22 cellular contexts compared by ENCODE assay signal in the genomic region with DNA sequence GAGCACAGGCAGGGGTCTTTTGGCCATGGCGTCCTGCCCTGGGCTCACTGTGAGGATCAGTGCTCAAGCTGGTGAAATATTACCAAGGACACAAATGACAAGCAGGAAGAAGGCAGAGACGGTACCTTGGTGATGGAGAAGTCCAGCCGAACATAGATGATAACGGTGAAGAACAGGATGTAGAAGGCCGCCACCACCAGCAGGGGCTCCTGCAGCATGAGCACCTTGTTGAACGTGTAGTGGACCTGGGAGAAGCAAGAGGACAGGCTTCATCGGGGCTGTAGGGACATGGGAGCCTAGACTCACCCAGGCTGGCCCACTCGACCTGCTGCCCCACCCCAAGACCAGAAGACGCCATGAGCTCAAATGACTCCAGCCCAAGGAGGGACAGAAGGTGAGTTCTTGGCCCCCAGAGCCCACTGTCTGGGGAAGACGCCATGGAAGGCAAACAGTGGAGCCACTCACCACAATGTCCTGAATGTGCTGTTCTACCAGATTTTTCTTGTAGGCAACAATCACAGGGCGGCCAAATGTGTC. TPM values are rescaled to one million over a fixed set of nuclear protein-coding genes. Genes with fewer than 3 reads are reported as not detected.
DNase-seq lines count a peak whose midpoint lies in the region; ATAC-seq, FAIRE-seq and TF ChIP-seq lines count a peak whose summit lies in the region.
"Had no signal": no experiment of that assay in that cellular context is flagged by ENCODE, and none has a peak within 500 bp of the region (broad histone marks: within the 10 kb centered on the region; RNA-seq: fewer than 3 reads in every experiment).

No MANE protein-coding gene starts in this region.

- no peak overlapping the region for H4K8ac ChIP-seq in mesenchymal stem cell (ENCODE audit: low read length)

- ATAC-seq in left cardiac atrium (no peak), PC-3 (no peak)
- no peak for ATAC-seq in activated T-helper 17 cell treated with anti-CD3 and anti-CD28 coated beads, Interleukin-2, amount 50 U/mL, for 72 hours (replicated peaks)
- ATAC-seq: naive thymus-derived CD8-positive, alpha-beta T cell had no signal

- H3K4me2 ChIP-seq in mesenchymal stem cell (ENCODE audit: low read length, poor library complexity, severe bottlenecking) (no peak overlapping the region), PC-3 (ENCODE audit: low read length) (no peak overlapping the region)
- H3K4me2 ChIP-seq: smooth muscle cell had no signal

- no peak overlapping the region for H2BK5ac ChIP-seq in mesenchymal stem cell (ENCODE audit: low read depth, low read length, poor library complexity, severe bottlenecking)

- H2BK120ac ChIP-seq in mesenchymal stem cell (ENCODE audit: low read depth, low read length), result no peak overlapping the region

- POLR2A ChIA-PET in MCF 10A (lab: Yijun Ruan, JAX), result no interaction called here
- POLR2A ChIA-PET in PC-3 (lab: Charles Lee; ENCODE audit: unreplicated experiment), result no interaction called here

- TF ChIP-seq CTCF in right atrium auricular region (IDR thresholded peaks at IDR 0.05) (no peak), D721Med (IDR thresholded peaks at IDR 0.05; ENCODE audit: insufficient read depth, missing control alignments) (no peak), MCF 10A (IDR thresholded peaks at IDR 0.05; ENCODE audit: unreplicated experiment) (no peak), PC-3 (conservative IDR thresholded peaks at IDR 0.05; ENCODE audit: low read depth, low read length) (no peak)

- no peaks in the 10 kb centered on the region for H3K27me3 Mint-ChIP-seq in activated T-helper 17 cell treated with anti-CD3 and anti-CD28 coated beads, Interleukin-2, amount 50 U/mL, for 72 hours
- H3K27me3 Mint-ChIP-seq in MCF 10A (ENCODE audit: insufficient read depth, unreplicated experiment), result no peaks in the 10 kb centered on the region
- H3K27me3 Mint-ChIP-seq: naive thymus-derived CD8-positive, alpha-beta T cell had no signal

- H3K9me3 Mint-ChIP-seq in activated T-helper 17 cell treated with anti-CD3 and anti-CD28 coated beads, Interleukin-2, amount 50 U/mL, for 72 hours, result no peaks in the 10 kb centered on the region
- H3K9me3 Mint-ChIP-seq in MCF 10A (ENCODE audit: unreplicated experiment), result no peaks in the 10 kb centered on the region
- H3K9me3 Mint-ChIP-seq: naive thymus-derived CD8-positive, alpha-beta T cell had no signal

- H3K79me1 ChIP-seq in mesenchymal stem cell (replicated peaks; ENCODE audit: low read length, poor library complexity, severe bottlenecking), result peaks cover 37% of the 10 kb centered on the region

- H3K36me3 ChIP-seq in right atrium auricular region, result peaks cover 92% of the 10 kb centered on the region
- peaks cover 64 to 93% of the 10 kb centered on the region in 2 experiments for H3K36me3 ChIP-seq in mesenchymal stem cell (ENCODE audit: control insufficient read depth in 1 of 2, insufficient read depth in 2 of 2, low read depth in 1 of 2, low read length in 2 of 2)
- H3K36me3 ChIP-seq in PC-3 (ENCODE audit: low read depth, low read length), result peaks cover 45% of the 10 kb centered on the region

- intact Hi-C loops in left cardiac atrium (cut with DNase I) (no loop called here), MCF 10A (cut with micrococcal nuclease) (no loop called here), PC-3 (cut with micrococcal nuclease) (no loop called here)

- no peak overlapping the region for H3K4me3 Mint-ChIP-seq in activated T-helper 17 cell treated with anti-CD3 and anti-CD28 coated beads, Interleukin-2, amount 50 U/mL, for 72 hours
- no peak overlapping the region for H3K4me3 Mint-ChIP-seq in MCF 10A (ENCODE audit: unreplicated experiment)
- H3K4me3 Mint-ChIP-seq: naive thymus-derived CD8-positive, alpha-beta T cell had no signal

- H2AFZ ChIP-seq in mesenchymal stem cell (ENCODE audit: low read depth, low read length) (no peak overlapping the region), PC-3 (ENCODE audit: low read length) (no peak overlapping the region)

- no peak overlapping the region for H2BK12ac ChIP-seq in mesenchymal stem cell (ENCODE audit: low read length in 2 of 2)

- H3K9ac ChIP-seq in mesenchymal stem cell (ENCODE audit: low read length), result no peak overlapping the region
- no peak overlapping the region for H3K9ac ChIP-seq in PC-3 (ENCODE audit: low read length)

- H3K9me3 ChIP-seq in right atrium auricular region, result no peaks in the 10 kb centered on the region
- no peaks in the 10 kb centered on the region for H3K9me3 ChIP-seq in mesenchymal stem cell (ENCODE audit: control insufficient read depth, low read length)
- H3K9me3 ChIP-seq in PC-3 (ENCODE audit: low read length), result no peaks in the 10 kb centered on the region
- H3K9me3 ChIP-seq: MG63, SJSA1 had no signal

- H3K27me3 ChIP-seq in right atrium auricular region (no peaks in the 10 kb centered on the region), mesenchymal stem cell (ENCODE audit: control insufficient read depth in 1 of 2, insufficient read depth in 1 of 2, low read length in 2 of 2) (no peaks in the 10 kb centered on the region), PC-3 (ENCODE audit: low read length) (no peaks in the 10 kb centered on the region)
- H3K27me3 ChIP-seq: MG63, SJSA1 had no signal

- WGBS in mesenchymal stem cell, result 95% methylated on average over 10 of the region's 11 CpGs

- H2BK15ac ChIP-seq in mesenchymal stem cell (ENCODE audit: low read depth, poor library complexity, severe bottlenecking), result no peak overlapping the region

- CTCF ChIA-PET in MCF 10A (lab: Yijun Ruan, JAX) (interaction anchor here (1.2 to 1.3 kb wide), 2 partner anchors 8 to 55 kb away, joined by 4 to 5 read pairs; no protein-coding TSS in a partner anchor), PC-3 (lab: Charles Lee) (no interaction called here)

- no peak overlapping the region for H3K4me3 ChIP-seq in right atrium auricular region
- no peak overlapping the region for H3K4me3 ChIP-seq in mesenchymal stem cell (ENCODE audit: insufficient read depth in 1 of 2, low read depth in 1 of 2, low read length in 2 of 2)
- no peak overlapping the region for H3K4me3 ChIP-seq in PC-3 (ENCODE audit: low read length)
- H3K4me3 ChIP-seq: MG63, SJSA1, smooth muscle cell had no signal

- H3K4me1 ChIP-seq in right atrium auricular region (peaks cover 0 to 32% of the 10 kb centered on the region in 2 donors), mesenchymal stem cell (ENCODE audit: control insufficient read depth, insufficient read depth, low read depth, low read length) (peaks cover 13% of the 10 kb centered on the region), PC-3 (ENCODE audit: insufficient read depth, low read length) (no peaks in the 10 kb centered on the region)
- H3K4me1 ChIP-seq: SJSA1 had no signal

- 0 out of 2 replicates have a peak, but pooled peaks cover 4% of the 10 kb centered on the region for H3K79me2 ChIP-seq in PC-3 (ENCODE audit: low read length)

- H3K27ac Mint-ChIP-seq in activated T-helper 17 cell treated with anti-CD3 and anti-CD28 coated beads, Interleukin-2, amount 50 U/mL, for 72 hours, result peak overlapping the region; percentile 86
- H3K27ac Mint-ChIP-seq in MCF 10A (ENCODE audit: low read depth, unreplicated experiment), result no peak overlapping the region

- DNase-seq in right atrium auricular region (ENCODE audit: low spot score) (no peak), left cardiac atrium (no peak), mesenchymal stem cell (no peak), D721Med (ENCODE audit: insufficient read length, low spot score) (no peak), MCF 10A (ENCODE audit: unreplicated experiment) (no peak), PC-3 (no peak)
- DNase-seq: activated CD4-positive, alpha-beta T cell treated with anti-CD3 and anti-CD28 coated beads for 1 hour; activated naive CD4-positive, alpha-beta T cell treated with anti-CD3 and anti-CD28 coated beads, Interleukin-2, amount 50 U/mL, for 16 hours; aorta; C1 segment of cervical spinal cord; caudate nucleus; HCEC 1CT; islet precursor cell; KBM-7; MG63; naive thymus-derived CD8-positive, alpha-beta T cell; NCI-H2081 treated with DMSO at 0.1 percent for 48 hours; RPMI8226; stimulated activated CD4-positive, alpha-beta T cell treated with anti-CD3 and anti-CD28 coated beads, Interleukin-2, amount 100 ng/mL, for 24 hours had no signal

- no peak overlapping the region for H3K18ac ChIP-seq in mesenchymal stem cell (ENCODE audit: low read depth in 1 of 2, low read length in 2 of 2)

- peaks cover 6% of the 10 kb centered on the region for H3K4me1 Mint-ChIP-seq in activated T-helper 17 cell treated with anti-CD3 and anti-CD28 coated beads, Interleukin-2, amount 50 U/mL, for 72 hours
- H3K4me1 Mint-ChIP-seq in MCF 10A (ENCODE audit: insufficient read depth, unreplicated experiment), result peaks cover 5% of the 10 kb centered on the region

- no peak overlapping the region for H3K23ac ChIP-seq in mesenchymal stem cell (ENCODE audit: low read length in 2 of 2)

- H3K9me2 ChIP-seq in PC-3 (replicated peaks; ENCODE audit: low read length), result no peaks in the 10 kb centered on the region

- H3K14ac ChIP-seq in mesenchymal stem cell (ENCODE audit: low read length in 2 of 2), result no peak overlapping the region

- no peaks in the 10 kb centered on the region for H4K20me1 ChIP-seq in PC-3 (ENCODE audit: low read length)

- H3K36me3 Mint-ChIP-seq in activated T-helper 17 cell treated with anti-CD3 and anti-CD28 coated beads, Interleukin-2, amount 50 U/mL, for 72 hours (ENCODE audit: low read depth), result peaks cover 100% of the 10 kb centered on the region
- H3K36me3 Mint-ChIP-seq in MCF 10A (ENCODE audit: insufficient read depth, unreplicated experiment), result peaks cover 96% of the 10 kb centered on the region

- H2AK5ac ChIP-seq in mesenchymal stem cell (ENCODE audit: low read length, severe bottlenecking), result no peak overlapping the region

- no peak for FAIRE-seq in D721Med (lab: Jason Lieb, UNC)

- no peak overlapping the region for H4K91ac ChIP-seq in mesenchymal stem cell (ENCODE audit: low read length)

- H3K27ac ChIP-seq in right atrium auricular region (peak overlapping the region; percentile 38 to 60), mesenchymal stem cell (ENCODE audit: low read length, poor library complexity, severe bottlenecking) (peak overlapping the region; percentile 79), PC-3 (ENCODE audit: low read length) (no peak overlapping the region)
- H3K27ac ChIP-seq: SJSA1 had no signal

- no peak overlapping the region for H3K4ac ChIP-seq in mesenchymal stem cell (ENCODE audit: low read depth in 1 of 2, low read length in 2 of 2)

- BruUV-seq in MCF 10A (replicated peaks; lab: Mats Ljungman, UMichigan), result no TSS peak
- no TSS peak for BruUV-seq in PC-3 (replicated peaks; lab: Mats Ljungman, UMichigan)

- no peaks in the 10 kb centered on the region for H3F3A ChIP-seq in PC-3 (ENCODE audit: low read length, unreplicated experiment)

RNA-seq across cellular contexts. Expression of a gene that starts 25.1 kb away (rescaled TPM):
- total RNA-seq in right atrium auricular region (100 to 1,000 TPM; 168 to 189 TPM), left cardiac atrium (100 to 1,000 TPM; 139 to 170 TPM), MCF 10A (2022) (212 and 240 TPM in 2 replicates), PC-3 (2014; rRNA removed) (262 and 270 TPM in 2 replicates)
- 100 to 1,000 TPM; 106 to 179 TPM for total RNA-seq in activated T-helper 17 cell treated with anti-CD3 and anti-CD28 coated beads, Interleukin-2, amount 50 U/mL, for 72 hours
- 352 TPM for polyA plus RNA-seq in mesenchymal stem cell (2013, experiment 1 of 2)
- 354 TPM for polyA plus RNA-seq in mesenchymal stem cell (2013, experiment 2 of 2)
